ENCODE assay signal across 1 cellular context in the genomic region with DNA sequence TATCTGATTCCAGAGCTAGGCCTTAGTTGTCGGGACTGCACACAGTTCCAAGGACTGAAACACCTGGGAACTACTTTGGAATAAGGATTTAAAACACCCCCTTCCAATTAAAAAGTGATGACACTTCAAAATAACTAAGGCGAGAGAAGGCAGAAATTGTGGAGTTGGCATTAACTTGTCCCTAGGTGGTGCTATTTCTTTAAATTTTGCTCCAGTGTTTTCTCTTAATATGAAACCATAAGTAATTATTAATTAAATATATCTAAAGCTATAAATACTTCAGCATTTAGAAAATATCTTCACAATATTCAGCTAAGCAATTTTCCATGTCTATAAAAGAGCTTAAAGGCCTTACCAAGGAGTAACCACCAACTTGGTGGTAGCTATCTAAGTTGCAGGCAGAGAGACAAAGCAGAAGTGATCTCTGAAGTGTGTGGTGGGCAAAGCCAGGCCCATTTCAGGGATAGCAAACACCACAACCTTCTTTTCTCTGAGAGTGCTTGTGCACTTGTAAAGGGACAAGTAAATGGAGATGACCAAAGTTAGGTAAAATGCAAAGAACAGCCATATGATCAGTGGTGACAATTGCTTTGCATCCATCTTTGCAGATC.
TF ChIP-seq lines count a peak whose summit lies in the region.

No MANE protein-coding gene starts in this region.

TF ChIP-seq in GM12878, 131 proteins besides CTCF, POLR2A, EP300 and RAD21:
- TF ChIP-seq, protein P1, sequence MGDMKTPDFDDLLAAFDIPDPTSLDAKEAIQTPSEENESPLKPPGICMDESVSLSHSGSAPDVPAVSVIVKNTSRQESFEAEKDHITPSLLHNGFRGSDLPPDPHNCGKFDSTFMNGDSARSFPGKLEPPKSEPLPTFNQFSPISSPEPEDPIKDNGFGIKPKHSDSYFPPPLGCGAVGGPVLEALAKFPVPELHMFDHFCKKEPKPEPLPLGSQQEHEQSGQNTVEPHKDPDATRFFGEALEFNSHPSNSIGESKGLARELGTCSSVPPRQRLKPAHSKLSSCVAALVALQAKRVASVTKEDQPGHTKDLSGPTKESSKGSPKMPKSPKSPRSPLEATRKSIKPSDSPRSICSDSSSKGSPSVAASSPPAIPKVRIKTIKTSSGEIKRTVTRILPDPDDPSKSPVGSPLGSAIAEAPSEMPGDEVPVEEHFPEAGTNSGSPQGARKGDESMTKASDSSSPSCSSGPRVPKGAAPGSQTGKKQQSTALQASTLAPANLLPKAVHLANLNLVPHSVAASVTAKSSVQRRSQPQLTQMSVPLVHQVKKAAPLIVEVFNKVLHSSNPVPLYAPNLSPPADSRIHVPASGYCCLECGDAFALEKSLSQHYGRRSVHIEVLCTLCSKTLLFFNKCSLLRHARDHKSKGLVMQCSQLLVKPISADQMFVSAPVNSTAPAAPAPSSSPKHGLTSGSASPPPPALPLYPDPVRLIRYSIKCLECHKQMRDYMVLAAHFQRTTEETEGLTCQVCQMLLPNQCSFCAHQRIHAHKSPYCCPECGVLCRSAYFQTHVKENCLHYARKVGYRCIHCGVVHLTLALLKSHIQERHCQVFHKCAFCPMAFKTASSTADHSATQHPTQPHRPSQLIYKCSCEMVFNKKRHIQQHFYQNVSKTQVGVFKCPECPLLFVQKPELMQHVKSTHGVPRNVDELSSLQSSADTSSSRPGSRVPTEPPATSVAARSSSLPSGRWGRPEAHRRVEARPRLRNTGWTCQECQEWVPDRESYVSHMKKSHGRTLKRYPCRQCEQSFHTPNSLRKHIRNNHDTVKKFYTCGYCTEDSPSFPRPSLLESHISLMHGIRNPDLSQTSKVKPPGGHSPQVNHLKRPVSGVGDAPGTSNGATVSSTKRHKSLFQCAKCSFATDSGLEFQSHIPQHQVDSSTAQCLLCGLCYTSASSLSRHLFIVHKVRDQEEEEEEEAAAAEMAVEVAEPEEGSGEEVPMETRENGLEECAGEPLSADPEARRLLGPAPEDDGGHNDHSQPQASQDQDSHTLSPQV (IDR thresholded peaks at IDR 0.05): 0 out of 2 replicates have a peak, but pooled peaks have one; percentile 57
- peak; percentile 73; the same call in 1 of the 2 replicates for TF ChIP-seq SPI1 (IDR thresholded peaks at IDR 0.05; ENCODE audit: borderline replicate concordance, insufficient read depth, low read depth, low read length)
- no peak for TF ChIP-seq SIX5 (IDR thresholded peaks at IDR 0.05; ENCODE audit: low read depth, low read length, severe bottlenecking)
- TF ChIP-seq SMC3 (IDR thresholded peaks at IDR 0.05; ENCODE audit: borderline replicate concordance, low read length): peak; percentile 60; the same call in 1 of the 2 replicates
- TF ChIP-seq, protein P2, sequence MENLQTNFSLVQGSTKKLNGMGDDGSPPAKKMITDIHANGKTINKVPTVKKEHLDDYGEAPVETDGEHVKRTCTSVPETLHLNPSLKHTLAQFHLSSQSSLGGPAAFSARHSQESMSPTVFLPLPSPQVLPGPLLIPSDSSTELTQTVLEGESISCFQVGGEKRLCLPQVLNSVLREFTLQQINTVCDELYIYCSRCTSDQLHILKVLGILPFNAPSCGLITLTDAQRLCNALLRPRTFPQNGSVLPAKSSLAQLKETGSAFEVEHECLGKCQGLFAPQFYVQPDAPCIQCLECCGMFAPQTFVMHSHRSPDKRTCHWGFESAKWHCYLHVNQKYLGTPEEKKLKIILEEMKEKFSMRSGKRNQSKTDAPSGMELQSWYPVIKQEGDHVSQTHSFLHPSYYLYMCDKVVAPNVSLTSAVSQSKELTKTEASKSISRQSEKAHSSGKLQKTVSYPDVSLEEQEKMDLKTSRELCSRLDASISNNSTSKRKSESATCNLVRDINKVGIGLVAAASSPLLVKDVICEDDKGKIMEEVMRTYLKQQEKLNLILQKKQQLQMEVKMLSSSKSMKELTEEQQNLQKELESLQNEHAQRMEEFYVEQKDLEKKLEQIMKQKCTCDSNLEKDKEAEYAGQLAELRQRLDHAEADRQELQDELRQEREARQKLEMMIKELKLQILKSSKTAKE (IDR thresholded peaks at IDR 0.05; ENCODE audit: low read depth, poor library complexity, severe bottlenecking): peak; percentile 78
